ENCODE assay signal across 22 cellular contexts in genomic region chr5:168686837-168687236, GRCh38.
"Had no signal": no experiment of that assay in that cellular context is flagged by ENCODE, and none has a peak within 500 bp of the region (broad histone marks: within the 10 kb centered on the region; RNA-seq: fewer than 3 reads in every experiment).

No MANE protein-coding gene starts in this region.

- H3K9me3 ChIP-seq: colonic mucosa, esophagus squamous epithelium, gastrocnemius medialis, heart right ventricle, left lung, lower lobe of right lung, mucosa of descending colon had no signal

- DNase-seq: colonic mucosa; cortex of kidney; effector CD8-positive, alpha-beta T cell; effector memory CD8-positive, alpha-beta T cell; endodermal cell; erythroblast; esophagus squamous epithelium; foreskin fibroblast; foreskin melanocyte; gastrocnemius medialis; glutamatergic neuron; heart right ventricle; hippocampal formation; left cardiac atrium; left lung; left ventricle myocardium superior; lower lobe of right lung; mesenchymal stem cell; mucosa of descending colon; naive B cell had no signal

- ATAC-seq: effector memory CD8-positive, alpha-beta T cell; esophagus mucosa; gastrocnemius medialis; heart right ventricle; left cardiac atrium; left lung; left ventricle myocardium superior; lower lobe of right lung; mucosa of descending colon had no signal

- H3K36me3 ChIP-seq: colonic mucosa, gastrocnemius medialis, heart right ventricle, left lung, lower lobe of right lung had no signal

- H3K27ac ChIP-seq: colonic mucosa, epithelial cell of prostate, esophagus squamous epithelium, gastrocnemius medialis, heart right ventricle, left lung, lower lobe of right lung had no signal

- H3K27me3 ChIP-seq: colonic mucosa, gastrocnemius medialis, heart right ventricle, left lung had no signal

- H3K4me3 ChIP-seq: colonic mucosa, esophagus squamous epithelium, gastrocnemius medialis, heart right ventricle, left lung, lower lobe of right lung, mucosa of descending colon had no signal

- H3K4me1 ChIP-seq: colonic mucosa, gastrocnemius medialis, left lung had no signal
